ENCODE assay signal across 8 cellular contexts in genomic region chr3:195271116-195271858, GRCh38. TPM values are rescaled to one million over a fixed set of nuclear protein-coding genes. Genes with fewer than 3 reads are reported as not detected.
DNase-seq lines count a peak whose midpoint lies in the region; ATAC-seq and TF ChIP-seq lines count a peak whose summit lies in the region.

Gene XXYLT1, minus strand, starts transcription at chr3:195271159. Its CDS starts 101 bp downstream, at chr3:195271058.

- H3K36me3 ChIP-seq in left ventricle myocardium inferior (no peaks in the 10 kb centered on the region), psoas muscle (ENCODE audit: insufficient read depth in 1 of 2, low read depth in 1 of 2) (peaks cover 0 to 4% of the 10 kb centered on the region in 2 donors)

- DNase-seq in GM13977 (ENCODE audit: low spot score), result peak; percentile 95
- peak; percentile 98 for DNase-seq in NCI-H146 (lab: John Stamatoyannopoulos, UW)
- DNase-seq in T-helper 1 cell, result peak; percentile 74 to 90 (median 80)
- DNase-seq in amygdala (lab: John Stamatoyannopoulos, UW), result peak; percentile 25 to 90 (median 80)
- DNase-seq in left ventricle myocardium inferior, result peak; percentile 94
- DNase-seq in psoas muscle, result peak; percentile 92 to 94
- peak; percentile 90 for DNase-seq in ureter (ENCODE audit: low spot score)

- H3K27ac ChIP-seq in left ventricle myocardium inferior (replicated peaks), result peak within 1 kb of the TSS; percentile 96
- peak within 1 kb of the TSS; percentile 83 for H3K27ac ChIP-seq in psoas muscle

- peaks cover 31% of the 10 kb centered on the region for H3K4me1 ChIP-seq in left ventricle myocardium inferior
- H3K4me1 ChIP-seq in psoas muscle, result peaks cover 12% of the 10 kb centered on the region

- TF ChIP-seq CTCF in GM13977 (IDR thresholded peaks at IDR 0.05; ENCODE audit: extremely low read depth, insufficient read depth, missing control alignments) (peak; percentile 97), left ventricle myocardium inferior (IDR thresholded peaks at IDR 0.05; ENCODE audit: borderline replicate concordance) (peak; percentile 95), psoas muscle (IDR thresholded peaks at IDR 0.05) (peak; percentile 80)

- H3K4me3 ChIP-seq in left ventricle myocardium inferior (peak within 1 kb of the TSS; percentile 90), psoas muscle (peak within 1 kb of the TSS; percentile 83)

- H3K9me3 ChIP-seq in left ventricle myocardium inferior (replicated peaks) (no peaks in the 10 kb centered on the region), psoas muscle (no peaks in the 10 kb centered on the region)

- in situ Hi-C loops in GM13977 (cut with MboI; ENCODE audit: low pct_unique_long_range_greater_than_20kb, low sequenced_read_pairs, unreplicated experiment), result loop anchor here (5.0 kb wide), 1 partner anchor 251 kb away; no protein-coding TSS in a partner anchor

- WGBS in psoas muscle, 3 donors, result 0 to 1% (median 1%) methylated on average over 48 to 62 of the region's 62 CpGs

- H3K27me3 ChIP-seq in left ventricle myocardium inferior (ENCODE audit: low read depth), result no peaks in the 10 kb centered on the region
- H3K27me3 ChIP-seq in psoas muscle (ENCODE audit: insufficient read depth in 3 of 3, low read length in 2 of 3), result no peaks in the 10 kb centered on the region

- ATAC-seq in HG02884 (IDR thresholded peaks at IDR 0.05; ENCODE audit: unreplicated experiment) (peak; percentile 79), psoas muscle (peak; percentile 96 to 98 (median 98))

- intact Hi-C loops in left ventricle myocardium inferior (cut with micrococcal nuclease) (no loop called here), psoas muscle (cut with DNase I) (loop anchor here (2.0 to 5.0 kb wide), 3 partner anchors 172 to 251 kb away; partner anchors contain the start of gene ACAP2 (in 1 of the 2))

RNA-seq across cellular contexts. Expression of gene XXYLT1, which starts in this region (rescaled TPM):
- total RNA-seq in left ventricle myocardium inferior, result 2.3 TPM
- 1 to 10 TPM; 1.8 to 3.5 (median 2.3) TPM for total RNA-seq in psoas muscle
- 1 to 10 TPM in 2 of 3 donors, under 1 TPM in 1; 0.86 to 2.1 (median 1.5) TPM for polyA plus RNA-seq in psoas muscle
- 19.7 TPM for total RNA-seq in ureter

Comparison
In these comparisons a context has a peak if more than half of its experiments do, and no peak if none do; other contexts are left out.
1. Peak in every context shown above with its lines: DNase-seq, ATAC-seq, H3K4me3 ChIP-seq and H3K27ac ChIP-seq.